8 cellular contexts compared by ENCODE assay signal in genomic region chr22:50621491-50621880, GRCh38. TPM values are rescaled to one million over a fixed set of nuclear protein-coding genes. Genes with fewer than 3 reads are reported as not detected.
DNase-seq lines count a peak whose midpoint lies in the region; ATAC-seq and TF ChIP-seq lines count a peak whose summit lies in the region.

No MANE protein-coding gene starts in this region.

- H3K4me1 ChIP-seq in CD8-positive, alpha-beta T cell (ENCODE audit: insufficient read depth, low read length) = peaks cover 31% of the 10 kb centered on the region

- no peaks in the 10 kb centered on the region for H3K9me3 Mint-ChIP-seq in CD8-positive, alpha-beta T cell
- H3K9me3 Mint-ChIP-seq in activated T-helper 17 cell treated with anti-CD3 and anti-CD28 coated beads, Interleukin-2, amount 50 U/mL, for 72 hours = no peaks in the 10 kb centered on the region

- peak overlapping the region; percentile 82 for H3K4me3 Mint-ChIP-seq in CD8-positive, alpha-beta T cell
- peak overlapping the region; percentile 87 for H3K4me3 Mint-ChIP-seq in activated T-helper 17 cell treated with anti-CD3 and anti-CD28 coated beads, Interleukin-2, amount 50 U/mL, for 72 hours

- peaks cover 37% of the 10 kb centered on the region for H3K4me1 Mint-ChIP-seq in CD8-positive, alpha-beta T cell (ENCODE audit: low read depth)
- peaks cover 19% of the 10 kb centered on the region for H3K4me1 Mint-ChIP-seq in activated T-helper 17 cell treated with anti-CD3 and anti-CD28 coated beads, Interleukin-2, amount 50 U/mL, for 72 hours

- H3K27me3 Mint-ChIP-seq in CD8-positive, alpha-beta T cell (ENCODE audit: low read depth) = no peaks in the 10 kb centered on the region
- no peaks in the 10 kb centered on the region for H3K27me3 Mint-ChIP-seq in activated T-helper 17 cell treated with anti-CD3 and anti-CD28 coated beads, Interleukin-2, amount 50 U/mL, for 72 hours

- POLR2A ChIA-PET in CD8-positive, alpha-beta T cell (lab: Charles Lee) = interaction anchor here (0.6 to 3.3 kb wide), 23 partner anchors 9 to 431 kb away, joined by 3 to 61 read pairs (median 8); partner anchors contain the start of genes CHKB, HDAC10, LMF2 and NCAPH2

- CTCF ChIA-PET in CD8-positive, alpha-beta T cell (lab: Charles Lee) = interaction anchor here (1.0 to 3.5 kb wide), 21 partner anchors 15 to 384 kb away, joined by 3 to 25 read pairs (median 5); partner anchors contain the start of genes HDAC10, LMF2, NCAPH2 and SCO2

- peak in 6 of 7 experiments; percentile 43 to 77 (median 60) for DNase-seq in CD8-positive, alpha-beta T cell
- DNase-seq in NCI-H748 treated with DMSO at 0.1 percent for 48 hours (lab: John Stamatoyannopoulos, UW) = peak; percentile 48

- no peaks in the 10 kb centered on the region for H3K27me3 ChIP-seq in CD8-positive, alpha-beta T cell (ENCODE audit: insufficient read depth, low read length)
- no peaks in the 10 kb centered on the region for H3K27me3 ChIP-seq in layer of hippocampus (ENCODE audit: control insufficient read depth, insufficient read depth, low read length)

- ATAC-seq in CD8-positive, alpha-beta T cell = peak; percentile 56
- peak; percentile 40 for ATAC-seq in GM21381 (IDR thresholded peaks at IDR 0.05; ENCODE audit: unreplicated experiment)
- peak; percentile 83 for ATAC-seq in activated T-helper 17 cell treated with anti-CD3 and anti-CD28 coated beads, Interleukin-2, amount 50 U/mL, for 72 hours (replicated peaks)
- ATAC-seq in HG02870 (IDR thresholded peaks at IDR 0.05; ENCODE audit: unreplicated experiment) = no peak
- ATAC-seq in HG03520 (IDR thresholded peaks at IDR 0.05; ENCODE audit: unreplicated experiment) = no peak

- peak overlapping the region; percentile 91 for H3K27ac ChIP-seq in CD8-positive, alpha-beta T cell (ENCODE audit: low read depth, low read length)
- peak overlapping the region; percentile 14 for H3K27ac ChIP-seq in layer of hippocampus (ENCODE audit: low read depth, low read length)
- H3K27ac ChIP-seq in temporal lobe (ENCODE audit: low read depth, low read length) = peak overlapping the region; percentile 51

- peak overlapping the region; percentile 100 for H3K27ac Mint-ChIP-seq in CD8-positive, alpha-beta T cell
- peak overlapping the region; percentile 96 for H3K27ac Mint-ChIP-seq in activated T-helper 17 cell treated with anti-CD3 and anti-CD28 coated beads, Interleukin-2, amount 50 U/mL, for 72 hours

- intact Hi-C loops in CD8-positive, alpha-beta T cell (cut with DNase I, micrococcal nuclease) = loop anchor here (1.0 to 5.0 kb wide), 9 partner anchors 147 to 473 kb away; partner anchors contain the start of genes MAPK11 (in 2 of the 2), PPP6R2 (in 1 of the 2), SBF1 (in 1 of the 2) and TUBGCP6 (in 1 of the 2)

- H3K36me3 Mint-ChIP-seq in CD8-positive, alpha-beta T cell = peaks cover 16% of the 10 kb centered on the region
- H3K36me3 Mint-ChIP-seq in activated T-helper 17 cell treated with anti-CD3 and anti-CD28 coated beads, Interleukin-2, amount 50 U/mL, for 72 hours (ENCODE audit: low read depth) = peaks cover 2% of the 10 kb centered on the region

- H3K36me3 ChIP-seq in CD8-positive, alpha-beta T cell (ENCODE audit: insufficient read depth, low read length) = peaks cover 5% of the 10 kb centered on the region

- no peak for TF ChIP-seq CTCF in CD8-positive, alpha-beta T cell (IDR thresholded peaks at IDR 0.05)

- no peaks in the 10 kb centered on the region for H3K9me3 ChIP-seq in CD8-positive, alpha-beta T cell (ENCODE audit: low read length)

- peak overlapping the region; percentile 41 for H3K4me3 ChIP-seq in CD8-positive, alpha-beta T cell (ENCODE audit: low read depth, low read length)

RNA-seq across cellular contexts. Expression of gene ARSA, which starts 6.5 kb away (rescaled TPM):
- total RNA-seq in CD8-positive, alpha-beta T cell = 10 to 100 TPM; 37.1 to 43.4 TPM
- total RNA-seq in activated T-helper 17 cell treated with anti-CD3 and anti-CD28 coated beads, Interleukin-2, amount 50 U/mL, for 72 hours = 10 to 100 TPM; 23.6 to 28.3 TPM
- total RNA-seq in temporal lobe = 6.6 TPM

RNA-seq across cellular contexts. Expression of gene MAPK8IP2, which starts 20.9 kb away (rescaled TPM):
- total RNA-seq in CD8-positive, alpha-beta T cell = under 1 TPM; 0.16 to 0.42 TPM
- total RNA-seq in activated T-helper 17 cell treated with anti-CD3 and anti-CD28 coated beads, Interleukin-2, amount 50 U/mL, for 72 hours = under 1 TPM; 0.50 to 0.65 TPM
- 70.3 TPM for total RNA-seq in temporal lobe

RNA-seq across cellular contexts. Expression of gene CHKB, which starts 38.8 kb away (rescaled TPM):
- 100 to 1,000 TPM; 112 to 115 TPM for total RNA-seq in CD8-positive, alpha-beta T cell
- total RNA-seq in activated T-helper 17 cell treated with anti-CD3 and anti-CD28 coated beads, Interleukin-2, amount 50 U/mL, for 72 hours = 10 to 100 TPM; 72.3 to 86.2 TPM
- total RNA-seq in temporal lobe = 23.8 TPM

RNA-seq across cellular contexts. Expression of gene CPT1B, which starts 43.3 kb away (rescaled TPM):
- 10 to 100 TPM; 42.4 to 46.0 TPM for total RNA-seq in CD8-positive, alpha-beta T cell
- total RNA-seq in activated T-helper 17 cell treated with anti-CD3 and anti-CD28 coated beads, Interleukin-2, amount 50 U/mL, for 72 hours = 10 to 100 TPM; 57.3 to 62.8 TPM
- 3.4 TPM for total RNA-seq in temporal lobe

RNA-seq across cellular contexts. Expression of gene SHANK3, which starts 51.1 kb away (rescaled TPM):
- not detected for total RNA-seq in CD8-positive, alpha-beta T cell
- under 1 TPM in 1 of 2 donors, not detected in 1; 0.19 TPM for total RNA-seq in activated T-helper 17 cell treated with anti-CD3 and anti-CD28 coated beads, Interleukin-2, amount 50 U/mL, for 72 hours
- total RNA-seq in temporal lobe = 5.9 TPM

Comparison
In these comparisons a context has a peak if more than half of its experiments do, and no peak if none do; other contexts are left out.
1. ATAC-seq: peak in CD8-positive, alpha-beta T cell (single experiment), GM21381 (single experiment) and activated T-helper 17 cell treated with anti-CD3 and anti-CD28 coated beads, Interleukin-2, amount 50 U/mL, for 72 hours (single experiment); none in HG02870 (single experiment) and HG03520 (single experiment).
2. H3K27ac ChIP-seq: peak in every context shown above with its lines; median percentile 91 in CD8-positive, alpha-beta T cell; 51 in temporal lobe; 14 in layer of hippocampus.
3. RNA of gene MAPK8IP2, which starts 20.9 kb away (total RNA-seq): 70.3 TPM in temporal lobe (single experiment); 0.50 to 0.65 TPM in activated T-helper 17 cell treated with anti-CD3 and anti-CD28 coated beads, Interleukin-2, amount 50 U/mL, for 72 hours and 0.16 to 0.42 TPM in CD8-positive, alpha-beta T cell; every median in the first group is over 10 times any median in the second.